Comparison of ENCODE assay signal across 17 cellular contexts in genomic region chr10:124119933-124120332, GRCh38. TPM values are rescaled to one million over a fixed set of nuclear protein-coding genes. Genes with fewer than 3 reads are reported as not detected.
DNase-seq lines count a peak whose midpoint lies in the region; ATAC-seq and TF ChIP-seq lines count a peak whose summit lies in the region.
"Had no signal": no experiment of that assay in that cellular context is flagged by ENCODE, and none has a peak within 500 bp of the region (broad histone marks: within the 10 kb centered on the region; RNA-seq: fewer than 3 reads in every experiment).

No MANE protein-coding gene starts in this region.

- H3K27me3 Mint-ChIP-seq in activated T-helper 17 cell treated with anti-CD3 and anti-CD28 coated beads, Interleukin-2, amount 50 U/mL, for 72 hours = no peaks in the 10 kb centered on the region
- H3K27me3 Mint-ChIP-seq: activated CD4-positive, alpha-beta memory T cell treated with anti-CD3 and anti-CD28 coated beads for 36 hours; natural killer cell treated with Interleukin-12 subunit alpha and Interleukin-12 subunit beta and Interleukin-15 and Interleukin-18, amount 100 ng/mL, for 72 hours had no signal

- H3K4me1 Mint-ChIP-seq in activated T-helper 17 cell treated with anti-CD3 and anti-CD28 coated beads, Interleukin-2, amount 50 U/mL, for 72 hours = no peaks in the 10 kb centered on the region

- 0 out of 2 replicates have a peak overlapping the region, but pooled peaks have one; percentile 7 for H2AFZ ChIP-seq in DND-41 (ENCODE audit: low read depth, low read length)

- no peaks in the 10 kb centered on the region for H3K27me3 ChIP-seq in DND-41 (ENCODE audit: insufficient read depth, low read length, poor library complexity)
- no peaks in the 10 kb centered on the region for H3K27me3 ChIP-seq in psoas muscle (ENCODE audit: insufficient read depth in 3 of 3, low read length in 2 of 3)
- H3K27me3 ChIP-seq: dorsolateral prefrontal cortex had no signal

- H3K79me2 ChIP-seq in DND-41 (ENCODE audit: insufficient read depth, low read length) = no peaks in the 10 kb centered on the region

- H3K9me3 Mint-ChIP-seq in activated T-helper 17 cell treated with anti-CD3 and anti-CD28 coated beads, Interleukin-2, amount 50 U/mL, for 72 hours = no peaks in the 10 kb centered on the region
- H3K9me3 Mint-ChIP-seq: activated CD4-positive, alpha-beta memory T cell treated with anti-CD3 and anti-CD28 coated beads for 36 hours; activated T-helper 2 cell treated with anti-CD3 and anti-CD28 coated beads, Interferon-gamma antibody, Interleukin-2, Interleukin-4, amounts not matched to agents 10 μg/mL and 5 μg/mL and 100 μg/mL, durations not matched to agents 14 hours and 24 hours and 36 hours; natural killer cell treated with Interleukin-12 subunit alpha and Interleukin-12 subunit beta and Interleukin-15 and Interleukin-18, amount 100 ng/mL, for 72 hours had no signal

- H3K9ac ChIP-seq in DND-41 (ENCODE audit: low read depth, low read length) = no peak overlapping the region

- H3K4me1 ChIP-seq in DND-41 (ENCODE audit: insufficient read depth, low read length) = peaks cover 35% of the 10 kb centered on the region
- peaks cover 5% of the 10 kb centered on the region for H3K4me1 ChIP-seq in psoas muscle

- peak; percentile 36 for DNase-seq in DND-41
- peak; percentile 74 for DNase-seq in left ventricle myocardium superior
- peak; percentile 49 to 68 for DNase-seq in psoas muscle
- no peak for DNase-seq in AG08395 (ENCODE audit: low spot score)
- DNase-seq in activated CD4-positive, alpha-beta T cell treated with anti-CD3 and anti-CD28 coated beads, Interleukin-2, amount 50 U/mL, for 1 hour = no peak
- DNase-seq in NAMALWA (ENCODE audit: low spot score) = no peak
- DNase-seq: activated CD4-positive, alpha-beta memory T cell treated with anti-CD3 and anti-CD28 coated beads for 36 hours; H7; NCI-H1930; NCI-H748 treated with DMSO at 0.1 percent for 48 hours; SHP77 treated with DMSO at 0.1 percent for 48 hours; T-helper 9 cell had no signal

- no peak overlapping the region for H3K4me3 Mint-ChIP-seq in activated T-helper 17 cell treated with anti-CD3 and anti-CD28 coated beads, Interleukin-2, amount 50 U/mL, for 72 hours
- H3K4me3 Mint-ChIP-seq: activated CD4-positive, alpha-beta memory T cell treated with anti-CD3 and anti-CD28 coated beads for 36 hours; natural killer cell treated with Interleukin-12 subunit alpha and Interleukin-12 subunit beta and Interleukin-15 and Interleukin-18, amount 100 ng/mL, for 72 hours had no signal

- H3K36me3 Mint-ChIP-seq in activated T-helper 17 cell treated with anti-CD3 and anti-CD28 coated beads, Interleukin-2, amount 50 U/mL, for 72 hours (ENCODE audit: low read depth) = no peaks in the 10 kb centered on the region
- H3K36me3 Mint-ChIP-seq: activated CD4-positive, alpha-beta memory T cell treated with anti-CD3 and anti-CD28 coated beads for 36 hours; natural killer cell treated with Interleukin-12 subunit alpha and Interleukin-12 subunit beta and Interleukin-15 and Interleukin-18, amount 100 ng/mL, for 72 hours had no signal

- H3K27ac Mint-ChIP-seq in activated T-helper 17 cell treated with anti-CD3 and anti-CD28 coated beads, Interleukin-2, amount 50 U/mL, for 72 hours = no peak overlapping the region
- H3K27ac Mint-ChIP-seq: activated CD4-positive, alpha-beta memory T cell treated with anti-CD3 and anti-CD28 coated beads for 36 hours; activated T-helper 2 cell treated with anti-CD3 and anti-CD28 coated beads, Interferon-gamma antibody, Interleukin-2, Interleukin-4, amounts not matched to agents 10 μg/mL and 5 μg/mL and 100 μg/mL, durations not matched to agents 14 hours and 24 hours and 36 hours; natural killer cell treated with Interleukin-12 subunit alpha and Interleukin-12 subunit beta and Interleukin-15 and Interleukin-18, amount 100 ng/mL, for 72 hours had no signal

- intact Hi-C loops in left ventricle myocardium superior (cut with micrococcal nuclease) (no loop called here), psoas muscle (cut with DNase I) (no loop called here)

- no peaks in the 10 kb centered on the region for H4K20me1 ChIP-seq in DND-41 (ENCODE audit: insufficient read depth, low read length)

- no peak for TF ChIP-seq CTCF in DND-41 (IDR thresholded peaks at IDR 0.05; ENCODE audit: borderline replicate concordance, extremely low read depth, low read length, poor library complexity, severe bottlenecking)
- TF ChIP-seq CTCF in psoas muscle (IDR thresholded peaks at IDR 0.05) = no peak

- H3K4me3 ChIP-seq in DND-41 (ENCODE audit: low read depth in 1 of 2, low read length in 2 of 2) (no peak overlapping the region), psoas muscle (no peak overlapping the region)
- H3K4me3 ChIP-seq: dorsolateral prefrontal cortex had no signal

- WGBS in psoas muscle, 3 donors = 69 to 80% (median 72%) methylated on average over 11 of the region's 11 CpGs

- H3K27ac ChIP-seq in DND-41 (ENCODE audit: low read length) = peak overlapping the region; percentile 54
- H3K27ac ChIP-seq in psoas muscle = no peak overlapping the region

- H3K9me3 ChIP-seq in DND-41 (ENCODE audit: insufficient read depth, low read length, severe bottlenecking) = no peaks in the 10 kb centered on the region
- H3K9me3 ChIP-seq in psoas muscle = no peaks in the 10 kb centered on the region

- peak; percentile 38 for ATAC-seq in DND-41 (ENCODE audit: insufficient read depth, low read depth)
- ATAC-seq in activated T-helper 17 cell treated with anti-CD3 and anti-CD28 coated beads, Interleukin-2, amount 50 U/mL, for 72 hours (replicated peaks) = peak; percentile 11
- ATAC-seq in left ventricle myocardium superior = peak; percentile 79
- no peak for ATAC-seq in psoas muscle
- ATAC-seq in HG02610 (IDR thresholded peaks at IDR 0.05; ENCODE audit: unreplicated experiment) = no peak

- H3K36me3 ChIP-seq in DND-41 (ENCODE audit: insufficient read depth, low read length) = no peaks in the 10 kb centered on the region
- H3K36me3 ChIP-seq in psoas muscle (ENCODE audit: insufficient read depth in 1 of 2, low read depth in 1 of 2) = no peaks in the 10 kb centered on the region

- H3K4me2 ChIP-seq in DND-41 (ENCODE audit: insufficient read depth, low read length) = no peak overlapping the region

RNA-seq across cellular contexts. Expression of gene CHST15, which starts 26.5 kb away (rescaled TPM):
- total RNA-seq in activated T-helper 17 cell treated with anti-CD3 and anti-CD28 coated beads, Interleukin-2, amount 50 U/mL, for 72 hours = 10 to 100 TPM in 1 of 2 donors, under 1 TPM in 1; 0.56 to 10.9 TPM
- 4.0 TPM for total RNA-seq in left ventricle myocardium superior
- total RNA-seq in psoas muscle = 10 to 100 TPM in 2 of 4 donors, 1 to 10 TPM in 2; 3.6 to 39.2 (median 12.1) TPM
- 10 to 100 TPM in 2 of 3 donors, 1 to 10 TPM in 1; 7.2 to 15.6 (median 10.4) TPM for polyA plus RNA-seq in psoas muscle
- total RNA-seq: activated T-helper 2 cell treated with anti-CD3 and anti-CD28 coated beads, Interferon-gamma antibody, Interleukin-2, Interleukin-4, amounts not matched to agents 10 μg/mL and 5 μg/mL and 100 μg/mL, durations not matched to agents 14 hours and 24 hours and 36 hours had no signal

Comparison
In these comparisons a context has a peak if more than half of its experiments do, and no peak if none do; other contexts are left out.
1. ATAC-seq: peak in DND-41 (single experiment), activated T-helper 17 cell treated with anti-CD3 and anti-CD28 coated beads, Interleukin-2, amount 50 U/mL, for 72 hours (single experiment) and left ventricle myocardium superior (single experiment); none in psoas muscle (0 of 4) and HG02610 (single experiment).
2. DNase-seq: peak in DND-41 (single experiment), left ventricle myocardium superior (single experiment) and psoas muscle (2 of 2); none in AG08395 (single experiment), activated CD4-positive, alpha-beta T cell treated with anti-CD3 and anti-CD28 coated beads, Interleukin-2, amount 50 U/mL, for 1 hour (single experiment) and NAMALWA (single experiment).